In genomic region chr3:125045194-125045593, GRCh38 we compare ENCODE assay signal across 3 cellular contexts.
TF ChIP-seq lines count a peak whose summit lies in the region.

No MANE protein-coding gene starts in this region.

TF ChIP-seq in SK-N-SH, 30 proteins besides CTCF, POLR2A, EP300 and RAD21:
- TF ChIP-seq SIN3A (IDR thresholded peaks at IDR 0.05; ENCODE audit: borderline replicate concordance, low read depth, low read length), result no peak
- no peak for TF ChIP-seq TEAD4 (IDR thresholded peaks at IDR 0.05; ENCODE audit: borderline replicate concordance, insufficient read depth)
- TF ChIP-seq, protein P1, sequence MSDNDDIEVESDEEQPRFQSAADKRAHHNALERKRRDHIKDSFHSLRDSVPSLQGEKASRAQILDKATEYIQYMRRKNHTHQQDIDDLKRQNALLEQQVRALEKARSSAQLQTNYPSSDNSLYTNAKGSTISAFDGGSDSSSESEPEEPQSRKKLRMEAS (IDR thresholded peaks at IDR 0.05; ENCODE audit: low read depth), result no peak
- no peak for TF ChIP-seq MXI1 (IDR thresholded peaks at IDR 0.05; ENCODE audit: low read depth, low read length)
- TF ChIP-seq MEF2A (IDR thresholded peaks at IDR 0.05; ENCODE audit: borderline replicate concordance, low read depth), result no peak
- TF ChIP-seq RCOR1 (IDR thresholded peaks at IDR 0.05; ENCODE audit: low read length), result no peak

TF ChIP-seq in SK-N-SH treated with all-trans-retinoic acid at 6 μM for 48 hours, 23 proteins besides CTCF, POLR2A, EP300 and RAD21:
- no peak for TF ChIP-seq ZC3H10 (CRISPR knock-in tag; IDR thresholded peaks at IDR 0.05)
- no peak for TF ChIP-seq OSR1 (CRISPR knock-in tag; IDR thresholded peaks at IDR 0.05)
- no peak for TF ChIP-seq RARB (CRISPR knock-in tag; IDR thresholded peaks at IDR 0.05)
- TF ChIP-seq, protein P2, sequence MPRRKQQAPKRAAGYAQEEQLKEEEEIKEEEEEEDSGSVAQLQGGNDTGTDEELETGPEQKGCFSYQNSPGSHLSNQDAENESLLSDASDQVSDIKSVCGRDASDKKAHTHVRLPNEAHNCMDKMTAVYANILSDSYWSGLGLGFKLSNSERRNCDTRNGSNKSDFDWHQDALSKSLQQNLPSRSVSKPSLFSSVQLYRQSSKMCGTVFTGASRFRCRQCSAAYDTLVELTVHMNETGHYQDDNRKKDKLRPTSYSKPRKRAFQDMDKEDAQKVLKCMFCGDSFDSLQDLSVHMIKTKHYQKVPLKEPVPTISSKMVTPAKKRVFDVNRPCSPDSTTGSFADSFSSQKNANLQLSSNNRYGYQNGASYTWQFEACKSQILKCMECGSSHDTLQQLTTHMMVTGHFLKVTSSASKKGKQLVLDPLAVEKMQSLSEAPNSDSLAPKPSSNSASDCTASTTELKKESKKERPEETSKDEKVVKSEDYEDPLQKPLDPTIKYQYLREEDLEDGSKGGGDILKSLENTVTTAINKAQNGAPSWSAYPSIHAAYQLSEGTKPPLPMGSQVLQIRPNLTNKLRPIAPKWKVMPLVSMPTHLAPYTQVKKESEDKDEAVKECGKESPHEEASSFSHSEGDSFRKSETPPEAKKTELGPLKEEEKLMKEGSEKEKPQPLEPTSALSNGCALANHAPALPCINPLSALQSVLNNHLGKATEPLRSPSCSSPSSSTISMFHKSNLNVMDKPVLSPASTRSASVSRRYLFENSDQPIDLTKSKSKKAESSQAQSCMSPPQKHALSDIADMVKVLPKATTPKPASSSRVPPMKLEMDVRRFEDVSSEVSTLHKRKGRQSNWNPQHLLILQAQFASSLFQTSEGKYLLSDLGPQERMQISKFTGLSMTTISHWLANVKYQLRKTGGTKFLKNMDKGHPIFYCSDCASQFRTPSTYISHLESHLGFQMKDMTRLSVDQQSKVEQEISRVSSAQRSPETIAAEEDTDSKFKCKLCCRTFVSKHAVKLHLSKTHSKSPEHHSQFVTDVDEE (CRISPR knock-in tag; IDR thresholded peaks at IDR 0.05), result no peak
- TF ChIP-seq CSDC2 (CRISPR knock-in tag; IDR thresholded peaks at IDR 0.05), result no peak
- TF ChIP-seq, protein P3, sequence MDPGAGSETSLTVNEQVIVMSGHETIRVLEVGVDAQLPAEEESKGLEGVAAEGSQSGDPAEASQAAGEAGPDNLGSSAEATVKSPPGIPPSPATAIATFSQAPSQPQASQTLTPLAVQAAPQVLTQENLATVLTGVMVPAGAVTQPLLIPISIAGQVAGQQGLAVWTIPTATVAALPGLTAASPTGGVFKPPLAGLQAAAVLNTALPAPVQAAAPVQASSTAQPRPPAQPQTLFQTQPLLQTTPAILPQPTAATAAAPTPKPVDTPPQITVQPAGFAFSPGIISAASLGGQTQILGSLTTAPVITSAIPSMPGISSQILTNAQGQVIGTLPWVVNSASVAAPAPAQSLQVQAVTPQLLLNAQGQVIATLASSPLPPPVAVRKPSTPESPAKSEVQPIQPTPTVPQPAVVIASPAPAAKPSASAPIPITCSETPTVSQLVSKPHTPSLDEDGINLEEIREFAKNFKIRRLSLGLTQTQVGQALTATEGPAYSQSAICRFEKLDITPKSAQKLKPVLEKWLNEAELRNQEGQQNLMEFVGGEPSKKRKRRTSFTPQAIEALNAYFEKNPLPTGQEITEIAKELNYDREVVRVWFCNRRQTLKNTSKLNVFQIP (CRISPR knock-in tag; IDR thresholded peaks at IDR 0.05; ENCODE audit: borderline replicate concordance, low read depth), result no peak
- no peak for TF ChIP-seq GLIS3 (CRISPR knock-in tag; IDR thresholded peaks at IDR 0.05)
- TF ChIP-seq, protein P4, sequence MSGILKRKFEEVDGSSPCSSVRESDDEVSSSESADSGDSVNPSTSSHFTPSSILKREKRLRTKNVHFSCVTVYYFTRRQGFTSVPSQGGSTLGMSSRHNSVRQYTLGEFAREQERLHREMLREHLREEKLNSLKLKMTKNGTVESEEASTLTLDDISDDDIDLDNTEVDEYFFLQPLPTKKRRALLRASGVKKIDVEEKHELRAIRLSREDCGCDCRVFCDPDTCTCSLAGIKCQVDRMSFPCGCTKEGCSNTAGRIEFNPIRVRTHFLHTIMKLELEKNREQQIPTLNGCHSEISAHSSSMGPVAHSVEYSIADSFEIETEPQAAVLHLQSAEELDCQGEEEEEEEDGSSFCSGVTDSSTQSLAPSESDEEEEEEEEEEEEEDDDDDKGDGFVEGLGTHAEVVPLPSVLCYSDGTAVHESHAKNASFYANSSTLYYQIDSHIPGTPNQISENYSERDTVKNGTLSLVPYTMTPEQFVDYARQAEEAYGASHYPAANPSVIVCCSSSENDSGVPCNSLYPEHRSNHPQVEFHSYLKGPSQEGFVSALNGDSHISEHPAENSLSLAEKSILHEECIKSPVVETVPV (CRISPR knock-in tag; IDR thresholded peaks at IDR 0.05), result no peak
- no peak for TF ChIP-seq TCF4 (CRISPR knock-in tag; IDR thresholded peaks at IDR 0.05; ENCODE audit: borderline replicate concordance)
- TF ChIP-seq ZFP30 (CRISPR knock-in tag; IDR thresholded peaks at IDR 0.05), result no peak
- TF ChIP-seq, protein P5, sequence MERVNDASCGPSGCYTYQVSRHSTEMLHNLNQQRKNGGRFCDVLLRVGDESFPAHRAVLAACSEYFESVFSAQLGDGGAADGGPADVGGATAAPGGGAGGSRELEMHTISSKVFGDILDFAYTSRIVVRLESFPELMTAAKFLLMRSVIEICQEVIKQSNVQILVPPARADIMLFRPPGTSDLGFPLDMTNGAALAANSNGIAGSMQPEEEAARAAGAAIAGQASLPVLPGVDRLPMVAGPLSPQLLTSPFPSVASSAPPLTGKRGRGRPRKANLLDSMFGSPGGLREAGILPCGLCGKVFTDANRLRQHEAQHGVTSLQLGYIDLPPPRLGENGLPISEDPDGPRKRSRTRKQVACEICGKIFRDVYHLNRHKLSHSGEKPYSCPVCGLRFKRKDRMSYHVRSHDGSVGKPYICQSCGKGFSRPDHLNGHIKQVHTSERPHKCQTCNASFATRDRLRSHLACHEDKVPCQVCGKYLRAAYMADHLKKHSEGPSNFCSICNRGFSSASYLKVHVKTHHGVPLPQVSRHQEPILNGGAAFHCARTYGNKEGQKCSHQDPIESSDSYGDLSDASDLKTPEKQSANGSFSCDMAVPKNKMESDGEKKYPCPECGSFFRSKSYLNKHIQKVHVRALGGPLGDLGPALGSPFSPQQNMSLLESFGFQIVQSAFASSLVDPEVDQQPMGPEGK (CRISPR knock-in tag; IDR thresholded peaks at IDR 0.05; ENCODE audit: borderline replicate concordance), result no peak
- no peak for TF ChIP-seq ISL1 (CRISPR knock-in tag; IDR thresholded peaks at IDR 0.05)
- no peak for TF ChIP-seq ZNF70 (CRISPR knock-in tag; IDR thresholded peaks at IDR 0.05)
- TF ChIP-seq CREB5 (CRISPR knock-in tag; IDR thresholded peaks at IDR 0.05; ENCODE audit: low read depth), result no peak
- TF ChIP-seq BACH2 (CRISPR knock-in tag; IDR thresholded peaks at IDR 0.05; ENCODE audit: borderline replicate concordance), result no peak
- TF ChIP-seq TOX (CRISPR knock-in tag; IDR thresholded peaks at IDR 0.05; ENCODE audit: borderline replicate concordance), result no peak

TF ChIP-seq in endothelial cell of umbilical vein, 7 proteins besides CTCF, POLR2A, EP300 and RAD21:
- TF ChIP-seq EZH2 (IDR thresholded peaks at IDR 0.05; ENCODE audit: borderline replicate concordance, low read depth, low read length, severe bottlenecking) (no peak), POLR2AphosphoS5 (IDR thresholded peaks at IDR 0.05; ENCODE audit: insufficient read depth, low read depth, low read length) (no peak), JUN (IDR thresholded peaks at IDR 0.05; ENCODE audit: borderline replicate concordance, insufficient read depth, insufficient read length, low read depth) (no peak), FOS (IDR thresholded peaks at IDR 0.05; ENCODE audit: borderline replicate concordance, insufficient read depth, low read length) (no peak), MYC (IDR thresholded peaks at IDR 0.05; ENCODE audit: low read depth, low read length) (no peak)
